ENCODE assay signal across 17 cellular contexts in genomic region chr9:91301161-91301560, GRCh38.
DNase-seq lines count a peak whose midpoint lies in the region; ATAC-seq and TF ChIP-seq lines count a peak whose summit lies in the region.
"Had no signal": no experiment of that assay in that cellular context is flagged by ENCODE, and none has a peak within 500 bp of the region (broad histone marks: within the 10 kb centered on the region; RNA-seq: fewer than 3 reads in every experiment).

No MANE protein-coding gene starts in this region.

- WGBS in transverse colon (ENCODE audit: low coverage in 1 of 2), 2 donors, result 77 to 81% methylated on average over 4 to 5 of the region's 5 CpGs

- in situ Hi-C loops in transverse colon (cut with MboI; ENCODE audit: low pct_ligation_motif_present in 1 of 4, low pct_unique_long_range_greater_than_20kb in 1 of 4, low sequenced_read_pairs in 3 of 4), result no loop called here

- H3K4me3 ChIP-seq in RWPE2 (ENCODE audit: severe bottlenecking) (no peak overlapping the region), transverse colon (no peak overlapping the region)
- H3K4me3 ChIP-seq: upper lobe of right lung had no signal

- DNase-seq in RWPE2 (ENCODE audit: low spot score) (no peak), epithelial cell of prostate (ENCODE audit: low read depth, low spot score) (no peak), omental fat pad (ENCODE audit: low spot score) (no peak), transverse colon (no peak), MV-4-11 (lab: John Stamatoyannopoulos, UW) (no peak), LoVo (ENCODE audit: low spot score) (no peak)
- DNase-seq in activated CD4-positive, CD25-positive, alpha-beta regulatory T cell (lab: John Stamatoyannopoulos, UW), result no peak
- DNase-seq: activated CD4-positive, alpha-beta T cell treated with anti-CD3 and anti-CD28 coated beads, Interleukin-2, amount 50 U/mL, for 1 hour; activated naive CD8-positive, alpha-beta T cell treated with anti-CD3 and anti-CD28 coated beads, Interleukin-2, amount 10 ng/mL, durations not matched to agents 7 days and 5 days; activated T-cell treated with anti-CD3 and anti-CD28 coated beads, Interleukin-2, amount 50 U/mL, for 1 hour; C1 segment of cervical spinal cord; naive thymus-derived CD8-positive, alpha-beta T cell; NCI-H2171 treated with DMSO at 0.1 percent for 48 hours; SIG-M5; T1000; upper lobe of right lung had no signal

- intact Hi-C loops in transverse colon (cut with DNase I; ENCODE audit: low total_unique reads), result no loop called here

- H3K36me3 ChIP-seq in RWPE2 (ENCODE audit: low read depth) (0 out of 2 replicates have a peak, but pooled peaks cover 5% of the 10 kb centered on the region), transverse colon (peaks cover 0 to 3% (median 0%) of the 10 kb centered on the region in 4 donors)

- H3K27me3 ChIP-seq in RWPE2 (ENCODE audit: insufficient read depth, poor library complexity, severe bottlenecking) (no peaks in the 10 kb centered on the region), transverse colon (no peaks in the 10 kb centered on the region)
- H3K27me3 ChIP-seq: upper lobe of right lung had no signal

- TF ChIP-seq EP300 in transverse colon (IDR thresholded peaks at IDR 0.05; ENCODE audit: low read depth), result no peak

- TF ChIP-seq CTCF in RWPE2 (IDR thresholded peaks at IDR 0.05; ENCODE audit: poor library complexity, severe bottlenecking), result no peak
- no peak for TF ChIP-seq CTCF in omental fat pad (IDR thresholded peaks at IDR 0.05)
- TF ChIP-seq CTCF in transverse colon (IDR thresholded peaks at IDR 0.05), result no peak

- peak; percentile 64; the same call in 2 of the 3 replicates for ATAC-seq in RWPE2 (ENCODE audit: low read depth)
- peak; percentile 66 for ATAC-seq in omental fat pad (ENCODE audit: low FRiP score)
- ATAC-seq: left lobe of liver; naive thymus-derived CD8-positive, alpha-beta T cell; upper lobe of right lung had no signal

- H3K9me3 ChIP-seq in RWPE2 (ENCODE audit: severe bottlenecking) (no peaks in the 10 kb centered on the region), transverse colon (no peaks in the 10 kb centered on the region)
- H3K9me3 ChIP-seq: upper lobe of right lung had no signal

- H3K4me1 ChIP-seq in RWPE2 (ENCODE audit: insufficient read depth, poor library complexity, severe bottlenecking) (peaks cover 40% of the 10 kb centered on the region), transverse colon (peaks cover 0 to 35% (median 11%) of the 10 kb centered on the region in 4 donors)

- no peak for TF ChIP-seq POLR2A in transverse colon (IDR thresholded peaks at IDR 0.05)

- H3K27ac ChIP-seq in RWPE2 (ENCODE audit: poor library complexity, severe bottlenecking), result peak overlapping the region; percentile 30
- peak overlapping the region; percentile 29 for H3K27ac ChIP-seq in epithelial cell of prostate
- peak overlapping the region; percentile 58 to 75 (median 63) for H3K27ac ChIP-seq in transverse colon
- H3K27ac ChIP-seq: upper lobe of right lung had no signal
